ENCODE assay signal across 8 cellular contexts in genomic region chr17:39671651-39672521, GRCh38. TPM values are rescaled to one million over a fixed set of nuclear protein-coding genes. Genes with fewer than 3 reads are reported as not detected.
DNase-seq lines count a peak whose midpoint lies in the region; ATAC-seq and TF ChIP-seq lines count a peak whose summit lies in the region.

No MANE protein-coding gene starts in this region.

- H3K23ac ChIP-seq in mesenchymal stem cell (ENCODE audit: low read length in 2 of 2): no peak overlapping the region

- no peak overlapping the region for H3K9ac ChIP-seq in mesenchymal stem cell (ENCODE audit: low read length)

- peaks cover 13 to 62% of the 10 kb centered on the region in 2 experiments for H3K27me3 ChIP-seq in mesenchymal stem cell (ENCODE audit: control insufficient read depth in 1 of 2, insufficient read depth in 1 of 2, low read length in 2 of 2)

- no peak overlapping the region for H3K27ac ChIP-seq in mesenchymal stem cell (ENCODE audit: low read length, poor library complexity, severe bottlenecking)

- H4K8ac ChIP-seq in mesenchymal stem cell (ENCODE audit: low read length): no peak overlapping the region

- H3K4me2 ChIP-seq in mesenchymal stem cell (ENCODE audit: low read length, poor library complexity, severe bottlenecking): no peak overlapping the region

- no peak overlapping the region for H3K4ac ChIP-seq in mesenchymal stem cell (ENCODE audit: low read depth in 1 of 2, low read length in 2 of 2)

- ATAC-seq in HG03025 (IDR thresholded peaks at IDR 0.05; ENCODE audit: low FRiP score, unreplicated experiment) (no peak), GM19452 (IDR thresholded peaks at IDR 0.05; ENCODE audit: unreplicated experiment) (no peak)

- H3K36me3 ChIP-seq in mesenchymal stem cell (ENCODE audit: control insufficient read depth in 1 of 2, insufficient read depth in 2 of 2, low read depth in 1 of 2, low read length in 2 of 2): peaks cover 3 to 8% of the 10 kb centered on the region in 2 experiments

- TF ChIP-seq CTCF in choroid plexus epithelial cell (conservative IDR thresholded peaks at IDR 0.05; ENCODE audit: low read depth, low read length): peak; percentile 83

- no peak overlapping the region for H2BK15ac ChIP-seq in mesenchymal stem cell (ENCODE audit: low read depth, poor library complexity, severe bottlenecking)

- no peak overlapping the region for H2BK12ac ChIP-seq in mesenchymal stem cell (ENCODE audit: low read length in 2 of 2)

- peak; percentile 64 for DNase-seq in GM03348 (ENCODE audit: low spot score)
- DNase-seq in NCI-H1930 (lab: John Stamatoyannopoulos, UW): peak; percentile 4 to 16
- DNase-seq in choroid plexus epithelial cell (ENCODE audit: low read depth): peak; percentile 54
- DNase-seq in mesenchymal stem cell: peak; percentile 53
- DNase-seq in NCI-H774 (lab: John Stamatoyannopoulos, UW): no peak
- no peak for DNase-seq in SKM-1 (lab: John Stamatoyannopoulos, UW; ENCODE audit: unreplicated experiment)

- H3K18ac ChIP-seq in mesenchymal stem cell (ENCODE audit: low read depth in 1 of 2, low read length in 2 of 2): no peak overlapping the region

- H2AFZ ChIP-seq in mesenchymal stem cell (ENCODE audit: low read depth, low read length): no peak overlapping the region

- H2BK5ac ChIP-seq in mesenchymal stem cell (ENCODE audit: low read depth, low read length, poor library complexity, severe bottlenecking): no peak overlapping the region

- no peak overlapping the region for H3K4me3 ChIP-seq in choroid plexus epithelial cell (ENCODE audit: low read depth, low read length)
- no peak overlapping the region for H3K4me3 ChIP-seq in mesenchymal stem cell (ENCODE audit: insufficient read depth in 1 of 2, low read depth in 1 of 2, low read length in 2 of 2)

- no peak overlapping the region for H3K14ac ChIP-seq in mesenchymal stem cell (ENCODE audit: low read length in 2 of 2)

- no peaks in the 10 kb centered on the region for H3K9me3 ChIP-seq in mesenchymal stem cell (ENCODE audit: control insufficient read depth, low read length)

- H3K79me1 ChIP-seq in mesenchymal stem cell (replicated peaks; ENCODE audit: low read length, poor library complexity, severe bottlenecking): no peaks in the 10 kb centered on the region

- H3K4me1 ChIP-seq in mesenchymal stem cell (ENCODE audit: control insufficient read depth, insufficient read depth, low read depth, low read length): peaks cover 58% of the 10 kb centered on the region

- no peak overlapping the region for H2BK120ac ChIP-seq in mesenchymal stem cell (ENCODE audit: low read depth, low read length)

- peak overlapping the region; percentile 16 for H2AK5ac ChIP-seq in mesenchymal stem cell (ENCODE audit: low read length, severe bottlenecking)

- WGBS in mesenchymal stem cell: 83% methylated on average over 18 of the region's 19 CpGs

- no peak overlapping the region for H4K91ac ChIP-seq in mesenchymal stem cell (ENCODE audit: low read length)

RNA-seq across cellular contexts. Expression of gene PNMT, which starts 3.6 kb away (rescaled TPM):
- polyA plus RNA-seq in mesenchymal stem cell (2013, experiment 1 of 2): 0.17 TPM
- 0.21 TPM for polyA plus RNA-seq in mesenchymal stem cell (2013, experiment 2 of 2)

RNA-seq across cellular contexts. Expression of gene TCAP, which starts 6.7 kb away (rescaled TPM):
- polyA plus RNA-seq in mesenchymal stem cell (2013, experiment 1 of 2): 0.12 TPM
- 0.05 TPM for polyA plus RNA-seq in mesenchymal stem cell (2013, experiment 2 of 2)

RNA-seq across cellular contexts. Expression of gene PGAP3, which starts 16.0 kb away (rescaled TPM):
- 6.1 TPM for polyA plus RNA-seq in mesenchymal stem cell (2013, experiment 1 of 2)
- polyA plus RNA-seq in mesenchymal stem cell (2013, experiment 2 of 2): 5.9 TPM

RNA-seq across cellular contexts. Expression of gene ERBB2, which starts 28.0 kb away (rescaled TPM):
- polyA plus RNA-seq in mesenchymal stem cell (2013, experiment 1 of 2): 26.2 TPM
- 25.3 TPM for polyA plus RNA-seq in mesenchymal stem cell (2013, experiment 2 of 2)

RNA-seq across cellular contexts. Expression of gene STARD3, which starts 34.9 kb away (rescaled TPM):
- polyA plus RNA-seq in mesenchymal stem cell (2013, experiment 1 of 2): 64.0 TPM
- 60.0 TPM for polyA plus RNA-seq in mesenchymal stem cell (2013, experiment 2 of 2)

Comparison
In these comparisons a context has a peak if more than half of its experiments do, and no peak if none do; other contexts are left out.
1. DNase-seq: peak in GM03348 (single experiment), NCI-H1930 (2 of 2), choroid plexus epithelial cell (single experiment) and mesenchymal stem cell (single experiment); none in NCI-H774 (single experiment) and SKM-1 (single experiment).